Comparison of ENCODE assay signal across 8 cellular contexts in the genomic region with DNA sequence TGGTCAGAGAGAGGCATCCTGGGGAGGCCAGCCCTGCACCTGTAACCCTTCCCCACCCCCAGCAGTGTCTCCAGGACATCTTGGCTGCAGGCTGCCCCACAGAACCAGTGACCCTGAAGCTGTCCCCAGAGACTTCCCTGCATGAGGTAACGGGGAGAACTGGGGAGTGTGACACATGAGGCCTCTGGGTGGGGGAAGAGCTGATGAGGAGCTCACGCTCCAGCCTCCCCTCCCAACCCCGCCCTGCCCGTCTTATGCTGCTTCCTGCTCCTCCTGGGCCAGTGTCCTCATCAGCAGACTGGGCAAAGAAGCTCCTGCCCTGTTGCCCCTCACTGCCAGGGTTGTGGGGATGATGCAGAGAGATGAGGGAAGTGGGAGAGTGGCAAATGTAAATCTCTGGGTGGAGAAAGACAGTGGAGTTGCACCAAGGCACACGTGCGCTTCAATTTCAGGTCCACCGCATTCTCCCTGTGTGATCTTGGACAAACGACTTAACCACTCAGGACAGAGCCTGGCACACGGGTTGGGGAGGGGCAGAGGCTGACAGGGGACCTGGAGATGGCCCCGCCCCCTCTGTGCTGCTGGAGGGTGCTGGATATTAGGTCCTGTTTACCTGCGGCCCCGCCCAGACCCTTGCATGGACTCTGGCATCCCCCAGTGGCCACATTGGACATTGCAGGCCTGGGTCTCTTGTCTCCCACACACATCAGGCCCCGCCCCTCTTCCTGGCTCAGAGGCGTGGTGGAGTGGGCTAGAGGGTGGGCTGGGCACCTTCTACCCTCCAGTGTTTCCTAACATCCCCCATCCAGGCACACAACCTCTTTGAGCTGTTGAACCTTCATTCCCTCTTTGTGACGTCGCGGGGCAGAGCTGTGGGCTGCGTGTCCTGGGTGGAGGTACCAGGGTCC. TPM values are rescaled to one million over a fixed set of nuclear protein-coding genes. Genes with fewer than 3 reads are reported as not detected.
DNase-seq lines count a peak whose midpoint lies in the region; ATAC-seq and TF ChIP-seq lines count a peak whose summit lies in the region.

No MANE protein-coding gene starts in this region.

- no peak overlapping the region for H3K23ac ChIP-seq in H9 (ENCODE audit: insufficient read length, low read depth, low read length)

- peaks cover 4 to 7% (median 4%) of the 10 kb centered on the region in 3 donors for H3K4me1 Mint-ChIP-seq in CD8-positive, alpha-beta memory T cell
- H3K4me1 Mint-ChIP-seq in H9 (peaks cover 7 to 14% of the 10 kb centered on the region in 2 experiments), T-cell (peaks cover 0 to 6% (median 6%) of the 10 kb centered on the region in 3 donors)

- ATAC-seq in T-cell (replicated peaks in 1 of 4), result peak; percentile 93 to 98 (median 96)
- ATAC-seq in left ventricle myocardium superior, result peak; percentile 80
- ATAC-seq in GM18870 (IDR thresholded peaks at IDR 0.05; ENCODE audit: unreplicated experiment), result no peak

- peak; percentile 63 to 89 (median 74) for DNase-seq in CD8-positive, alpha-beta memory T cell
- DNase-seq in H9 (peak; percentile 98), NCI-H146 (lab: John Stamatoyannopoulos, UW) (peak; percentile 80), T-cell (peak; percentile 58 to 86 (median 79)), adrenal gland (peak; percentile 78 to 95 (median 87)), left ventricle myocardium superior (peak; percentile 90), retina (peak; percentile 91)

- no peak overlapping the region for H3T11ph ChIP-seq in H9 (ENCODE audit: low read length)

- intact Hi-C loops in adrenal gland (cut with DNase I) (loop anchor here (5.0 to 10.0 kb wide), 2 partner anchors 44 to 51 kb away; a partner anchor contains a TSS), left ventricle myocardium superior (cut with micrococcal nuclease) (loop anchor here (10.0 kb wide), 1 partner anchor 51 kb away; a partner anchor contains a TSS)

- no peak overlapping the region for H2BK5ac ChIP-seq in H9 (ENCODE audit: insufficient read length, low read length)

- no peak overlapping the region for H3K18ac ChIP-seq in H9 (ENCODE audit: insufficient read length, low read depth, low read length)

- no peaks in the 10 kb centered on the region for H3K9me3 ChIP-seq in CD8-positive, alpha-beta memory T cell (ENCODE audit: low read length)
- H3K9me3 ChIP-seq in H9 (ENCODE audit: control insufficient read depth, low read depth, low read length) (no peaks in the 10 kb centered on the region), adrenal gland (replicated peaks in 1 of 3) (no peaks in the 10 kb centered on the region)

- H3K79me2 ChIP-seq in H9 (ENCODE audit: insufficient read depth, low read length), result no peaks in the 10 kb centered on the region

- no peak overlapping the region for H4K5ac ChIP-seq in H9 (ENCODE audit: insufficient read length, low read depth, low read length)

- H3K23me2 ChIP-seq in H9 (ENCODE audit: insufficient read length, low read depth, low read length, poor library complexity, severe bottlenecking), result no peaks in the 10 kb centered on the region

- no peak overlapping the region for H3K9ac ChIP-seq in H9 (ENCODE audit: extremely low read depth, insufficient read length, low read length)

- no peaks in the 10 kb centered on the region for H4K20me1 ChIP-seq in H9 (ENCODE audit: control insufficient read depth, insufficient read depth, insufficient read length)

- no peak overlapping the region for H2AK5ac ChIP-seq in H9 (ENCODE audit: insufficient read length, low read length)

- peak overlapping the region in 1 of 8 donors; percentile 17 for H3K27ac Mint-ChIP-seq in CD8-positive, alpha-beta memory T cell
- H3K27ac Mint-ChIP-seq in H9 (peak overlapping the region in 1 of 3 experiments; percentile 32; a peak in 2 of 7 replicates), T-cell (peak overlapping the region in 1 of 2 donors; percentile 48)

- H4K8ac ChIP-seq in H9 (replicated peaks; ENCODE audit: insufficient read length, low read depth, low read length), result no peak overlapping the region

- H2BK20ac ChIP-seq in H9 (ENCODE audit: low read depth, low read length, poor library complexity, severe bottlenecking), result no peak overlapping the region

- no peak overlapping the region for H2BK120ac ChIP-seq in H9 (ENCODE audit: low read depth, low read length, poor library complexity, severe bottlenecking)

- H3K4me1 ChIP-seq in CD8-positive, alpha-beta memory T cell (ENCODE audit: insufficient read depth, low read length), result no peaks in the 10 kb centered on the region
- peaks cover 2% of the 10 kb centered on the region; the same call in 1 of the 2 replicates for H3K4me1 ChIP-seq in H9 (ENCODE audit: insufficient read depth, low read length)
- H3K4me1 ChIP-seq in adrenal gland (replicated peaks in 1 of 2), result peaks cover 0 to 5% of the 10 kb centered on the region in 2 donors

- no peak overlapping the region for H4K91ac ChIP-seq in H9 (ENCODE audit: insufficient read length, low read depth, low read length)

- H3K27me3 ChIP-seq in CD8-positive, alpha-beta memory T cell (ENCODE audit: insufficient read depth, low read length, poor library complexity, severe bottlenecking), result no peaks in the 10 kb centered on the region
- no peaks in the 10 kb centered on the region for H3K27me3 ChIP-seq in H9 (ENCODE audit: insufficient read depth, low read length)
- H3K27me3 ChIP-seq in adrenal gland, result no peaks in the 10 kb centered on the region

- peaks cover 0 to 12% of the 10 kb centered on the region in 2 donors for H3K27me3 Mint-ChIP-seq in CD8-positive, alpha-beta memory T cell
- H3K27me3 Mint-ChIP-seq in H9 (ENCODE audit: low read depth) (peaks cover 7% of the 10 kb centered on the region), T-cell (peaks cover 0 to 1% of the 10 kb centered on the region in 2 donors)

- H3K4ac ChIP-seq in H9 (ENCODE audit: low read depth, low read length), result no peak overlapping the region

- H3K4me3 Mint-ChIP-seq in CD8-positive, alpha-beta memory T cell, result no peak overlapping the region
- peak overlapping the region in 1 of 2 experiments; percentile 62; a peak in 4 of 5 replicates for H3K4me3 Mint-ChIP-seq in H9
- H3K4me3 Mint-ChIP-seq in T-cell, result no peak overlapping the region

- POLR2A ChIA-PET in CD8-positive, alpha-beta memory T cell (lab: Charles Lee), result no interaction called here
- POLR2A ChIA-PET in T-cell (lab: Charles Lee), result no interaction called here

- H2BK15ac ChIP-seq in H9 (ENCODE audit: low read depth, low read length), result no peak overlapping the region

- TF ChIP-seq CTCF in H9 (conservative IDR thresholded peaks at IDR 0.05) (peak; percentile 90), adrenal gland (IDR thresholded peaks at IDR 0.05) (peak; percentile 89 to 99 (median 94))

- H3K4me2 ChIP-seq in H9 (ENCODE audit: insufficient read depth, insufficient read length, low read length), result peak overlapping the region; percentile 3

- H3K27ac ChIP-seq in CD8-positive, alpha-beta memory T cell (ENCODE audit: low read depth, low read length), result no peak overlapping the region
- H3K27ac ChIP-seq in H9 (ENCODE audit: insufficient read length, low read depth, low read length), result no peak overlapping the region
- no peak overlapping the region for H3K27ac ChIP-seq in adrenal gland

- no peak overlapping the region for H2AFZ ChIP-seq in H9 (ENCODE audit: low read length)

- H3K9me3 Mint-ChIP-seq in CD8-positive, alpha-beta memory T cell, result no peaks in the 10 kb centered on the region
- H3K9me3 Mint-ChIP-seq in H9 (no peaks in the 10 kb centered on the region), T-cell (no peaks in the 10 kb centered on the region)

- WGBS in H9 (ENCODE audit: extremely low coverage, insufficient read length, low lambda C conversion rate), result no CpG with 5 or more reads among the region's 18 CpGs
- WGBS in adrenal gland, 4 donors, result 32 to 45% (median 36%) methylated on average over 14 to 18 of the region's 18 CpGs

- TF ChIP-seq POLR2A in adrenal gland (IDR thresholded peaks at IDR 0.05), result no peak

- H2BK12ac ChIP-seq in H9 (ENCODE audit: insufficient read length, low read depth, low read length), result no peak overlapping the region

- no peak overlapping the region for H3K4me3 ChIP-seq in CD8-positive, alpha-beta memory T cell (ENCODE audit: low read length)
- no peak overlapping the region for H3K4me3 ChIP-seq in adrenal gland

- H3K36me3 Mint-ChIP-seq in CD8-positive, alpha-beta memory T cell, result no peaks in the 10 kb centered on the region
- H3K36me3 Mint-ChIP-seq in H9 (ENCODE audit: insufficient read depth in 1 of 3, low read depth in 3 of 3) (no peaks in the 10 kb centered on the region), T-cell (no peaks in the 10 kb centered on the region)

- H3K14ac ChIP-seq in H9 (ENCODE audit: insufficient read depth, low read length), result no peak overlapping the region

- CTCF ChIA-PET in CD8-positive, alpha-beta memory T cell (lab: Charles Lee), result interaction anchor here (0.6 to 1.4 kb wide), 8 partner anchors 8 to 264 kb away, joined by 3 to 4 read pairs (median 3); no protein-coding TSS in a partner anchor
- CTCF ChIA-PET in T-cell (lab: Charles Lee), result interaction anchor here (0.6 kb wide), 4 partner anchors 25 to 255 kb away, joined by 3 to 5 read pairs (median 4); no protein-coding TSS in a partner anchor

- H3K79me1 ChIP-seq in H9 (ENCODE audit: insufficient read depth, low read depth, low read length, poor library complexity, severe bottlenecking), result no peaks in the 10 kb centered on the region

- H3K56ac ChIP-seq in H9 (ENCODE audit: insufficient read length, low read depth, low read length), result no peak overlapping the region

- no peaks in the 10 kb centered on the region for H3K36me3 ChIP-seq in CD8-positive, alpha-beta memory T cell (ENCODE audit: insufficient read depth, low read length)
- H3K36me3 ChIP-seq in adrenal gland (replicated peaks in 1 of 2), result no peaks in the 10 kb centered on the region

RNA-seq across cellular contexts. Expression of a gene that starts 12.3 kb away (rescaled TPM):
- total RNA-seq in CD8-positive, alpha-beta memory T cell, result not detected
- not detected for polyA plus RNA-seq in CD8-positive, alpha-beta memory T cell
- 1.7 and 1.8 TPM in 2 replicates for total RNA-seq in H9 (2021)
- not detected for total RNA-seq in T-cell
- total RNA-seq in adrenal gland, result 1 to 10 TPM in 7 of 8 donors, under 1 TPM in 1; 0.69 to 9.9 (median 2.9) TPM
- polyA plus RNA-seq in adrenal gland, result 1 to 10 TPM in 2 of 3 donors, under 1 TPM in 1; 0.88 to 4.4 (median 2.4) TPM
- total RNA-seq in left ventricle myocardium superior, result 2.1 TPM

RNA-seq across cellular contexts. Expression of a gene that starts 17.6 kb away (rescaled TPM):
- total RNA-seq in CD8-positive, alpha-beta memory T cell, result under 1 TPM; 0.62 to 0.66 TPM
- not detected for polyA plus RNA-seq in CD8-positive, alpha-beta memory T cell
- 0.48 and 0.61 TPM in 2 replicates for total RNA-seq in H9 (2021)
- total RNA-seq in T-cell, result under 1 TPM in 1 of 5 donors, not detected in 4; 0.30 TPM
- total RNA-seq in adrenal gland, result 10 to 100 TPM in 2 of 8 donors, 1 to 10 TPM in 6; 3.4 to 12.0 (median 7.7) TPM
- 1 to 10 TPM; 3.0 to 5.0 (median 3.8) TPM for polyA plus RNA-seq in adrenal gland
- 3.7 TPM for total RNA-seq in left ventricle myocardium superior

RNA-seq across cellular contexts. Expression of a gene that starts 34.0 kb away (rescaled TPM):
- total RNA-seq in CD8-positive, alpha-beta memory T cell, result not detected
- polyA plus RNA-seq in CD8-positive, alpha-beta memory T cell, result not detected
- 0.37 and 0.98 TPM in 2 replicates for total RNA-seq in H9 (2021)
- not detected for total RNA-seq in T-cell
- total RNA-seq in adrenal gland, result 1 to 10 TPM in 5 of 8 donors, under 1 TPM in 3; 0.18 to 4.9 (median 1.7) TPM
- 10 to 100 TPM in 1 of 3 donors, 1 to 10 TPM in 2; 1.5 to 52.5 (median 8.2) TPM for polyA plus RNA-seq in adrenal gland
- total RNA-seq in left ventricle myocardium superior, result 0.15 TPM

RNA-seq across cellular contexts. Expression of a gene that starts 38.0 kb away (rescaled TPM):
- total RNA-seq in CD8-positive, alpha-beta memory T cell, result not detected
- not detected for polyA plus RNA-seq in CD8-positive, alpha-beta memory T cell
- total RNA-seq in H9 (2021), result not detected in 2 replicates
- total RNA-seq in T-cell, result under 1 TPM in 1 of 5 donors, not detected in 4; 0.19 TPM
- 100 to 1,000 TPM in 4 of 8 donors, 10 to 100 TPM in 4; 13.4 to 633 (median 92.8) TPM for total RNA-seq in adrenal gland
- 100 to 1,000 TPM in 1 of 3 donors, 10 to 100 TPM in 2; 52.7 to 488 (median 90.1) TPM for polyA plus RNA-seq in adrenal gland
- 3,996 TPM for total RNA-seq in left ventricle myocardium superior

RNA-seq across cellular contexts. Expression of a gene that starts 51.8 kb away (rescaled TPM):
- total RNA-seq in CD8-positive, alpha-beta memory T cell, result not detected
- polyA plus RNA-seq in CD8-positive, alpha-beta memory T cell, result not detected
- not detected in 2 replicates for total RNA-seq in H9 (2021)
- total RNA-seq in T-cell, result not detected
- total RNA-seq in adrenal gland, result not detected
- not detected for polyA plus RNA-seq in adrenal gland
- total RNA-seq in left ventricle myocardium superior, result 0.84 TPM
